In the genomic region with DNA sequence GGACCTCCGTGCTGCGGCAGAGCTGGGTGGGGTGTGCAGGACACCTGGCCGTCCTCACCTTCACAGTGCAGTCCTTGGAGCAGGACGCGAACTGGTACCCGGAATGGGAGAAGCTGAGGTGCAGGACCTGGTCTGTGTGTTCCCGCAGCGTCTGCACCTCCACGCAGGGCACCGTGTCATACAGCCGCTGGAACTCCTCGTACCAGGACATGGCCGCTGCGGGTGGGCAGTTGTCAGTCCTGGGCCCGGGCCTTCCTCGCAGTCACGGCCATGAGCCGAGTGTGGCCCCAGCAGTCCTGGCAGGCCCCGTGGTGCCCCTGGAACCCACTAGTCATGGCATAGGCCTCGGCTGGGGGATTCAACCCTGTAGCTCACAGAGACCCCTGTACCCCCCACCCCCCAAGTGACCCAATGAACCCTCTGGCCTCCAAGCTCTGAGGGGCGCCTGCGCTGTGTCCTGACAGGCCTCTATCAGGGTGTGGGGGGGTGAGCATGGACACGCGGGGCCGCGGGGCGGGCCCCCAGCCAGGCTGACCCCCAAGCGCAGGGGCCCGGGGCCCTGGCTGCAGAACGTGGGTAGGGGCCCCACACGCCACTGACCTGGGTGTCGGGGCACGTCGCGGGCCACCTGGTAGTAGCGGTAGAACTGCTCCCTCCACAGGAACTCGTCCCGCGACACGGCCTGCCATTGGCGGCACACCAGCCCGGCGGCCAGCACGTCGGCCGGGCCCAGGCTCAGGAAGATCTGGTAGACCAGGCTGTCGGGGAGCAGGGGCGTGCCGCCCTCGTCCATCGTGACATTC, we compare ENCODE assay signal across 8 cellular contexts. TPM values are rescaled to one million over a fixed set of nuclear protein-coding genes. Genes with fewer than 3 reads are reported as not detected.
DNase-seq lines count a peak whose midpoint lies in the region; ATAC-seq and TF ChIP-seq lines count a peak whose summit lies in the region.

No MANE protein-coding gene starts in this region.

- H3K27ac ChIP-seq in OCI-LY1 (ENCODE audit: low read depth, low read length, poor library complexity, severe bottlenecking) = no peak overlapping the region
- H3K27ac ChIP-seq in left lung = peak overlapping the region; percentile 83 to 90
- H3K27ac ChIP-seq in subcutaneous abdominal adipose tissue (ENCODE audit: low read depth, low read length) = peak overlapping the region; percentile 77

- peak; percentile 7 for ATAC-seq in HG02571 (IDR thresholded peaks at IDR 0.05; ENCODE audit: unreplicated experiment)
- peak; percentile 8 for ATAC-seq in left lung
- ATAC-seq in GM18858 (IDR thresholded peaks at IDR 0.05; ENCODE audit: unreplicated experiment) = no peak

- no peaks in the 10 kb centered on the region for H3K27me3 Mint-ChIP-seq in MCF 10A (ENCODE audit: insufficient read depth, unreplicated experiment)

- H3K36me3 Mint-ChIP-seq in MCF 10A (ENCODE audit: insufficient read depth, unreplicated experiment) = peaks cover 33% of the 10 kb centered on the region

- H3K4me1 Mint-ChIP-seq in MCF 10A (ENCODE audit: insufficient read depth, unreplicated experiment) = peaks cover 6% of the 10 kb centered on the region

- peak overlapping the region; percentile 70 for H3K4me3 Mint-ChIP-seq in MCF 10A (ENCODE audit: unreplicated experiment)

- CTCF ChIA-PET in MCF 10A (lab: Yijun Ruan, JAX) = interaction anchor here (0.5 to 1.0 kb wide), 8 partner anchors 15 to 364 kb away, joined by 3 to 4 read pairs (median 3); no protein-coding TSS in a partner anchor

- H2AFZ ChIP-seq in OCI-LY1 (ENCODE audit: low read length) = no peak overlapping the region

- H3K9ac ChIP-seq in OCI-LY1 (ENCODE audit: low read length) (peak overlapping the region; percentile 92), subcutaneous abdominal adipose tissue (ENCODE audit: low read length in 5 of 5) (peak overlapping the region; percentile 56 to 87 (median 79))

- peaks cover 14% of the 10 kb centered on the region for H3K4me1 ChIP-seq in OCI-LY1 (ENCODE audit: insufficient read depth, low read length, severe bottlenecking)
- H3K4me1 ChIP-seq in left lung = peaks cover 5 to 35% of the 10 kb centered on the region in 2 donors
- peaks cover 5 to 74% (median 41%) of the 10 kb centered on the region in 5 donors for H3K4me1 ChIP-seq in subcutaneous abdominal adipose tissue (ENCODE audit: control insufficient read depth in 5 of 5, insufficient read depth in 5 of 5, low read length in 5 of 5)

- no peak overlapping the region for H3K27ac Mint-ChIP-seq in MCF 10A (ENCODE audit: low read depth, unreplicated experiment)

- POLR2A ChIA-PET in MCF 10A (lab: Yijun Ruan, JAX) = interaction anchor here (0.6 to 1.7 kb wide), 11 partner anchors 42 to 136 kb away, joined by 3 to 10 read pairs (median 4); partner anchors contain the start of genes EDF1, PAXX and TRAF2

- peaks cover 40% of the 10 kb centered on the region for H3K36me3 ChIP-seq in OCI-LY1 (ENCODE audit: insufficient read depth, low read length)
- peaks cover 0 to 45% of the 10 kb centered on the region in 2 donors for H3K36me3 ChIP-seq in left lung
- H3K36me3 ChIP-seq in subcutaneous abdominal adipose tissue (ENCODE audit: control insufficient read depth in 5 of 5, insufficient read depth in 5 of 5, low read length in 5 of 5) = peaks cover 0 to 43% (median 39%) of the 10 kb centered on the region in 5 donors

- BruUV-seq in MCF 10A (replicated peaks; lab: Mats Ljungman, UMichigan) = no TSS peak

- no peaks in the 10 kb centered on the region for H3K9me3 Mint-ChIP-seq in MCF 10A (ENCODE audit: unreplicated experiment)

- H4K20me1 ChIP-seq in OCI-LY1 (ENCODE audit: insufficient read depth, low read length) = no peaks in the 10 kb centered on the region

- H3K27me3 ChIP-seq in OCI-LY1 (ENCODE audit: insufficient read depth, low read length) = no peaks in the 10 kb centered on the region; the same call in 1 of the 2 replicates
- no peaks in the 10 kb centered on the region for H3K27me3 ChIP-seq in left lung
- H3K27me3 ChIP-seq in subcutaneous abdominal adipose tissue (ENCODE audit: control insufficient read depth in 5 of 5, insufficient read depth in 4 of 5, low read length in 5 of 5) = no peaks in the 10 kb centered on the region

- H3F3A ChIP-seq in OCI-LY1 (ENCODE audit: insufficient read depth, low read length) = 0 out of 2 replicates have a peak, but pooled peaks cover 3% of the 10 kb centered on the region

- intact Hi-C loops in MCF 10A (cut with micrococcal nuclease) (loop anchor here (10.0 kb wide), 1 partner anchor 99 kb away; the partner anchor contains the start of genes AJM1 and PHPT1), left lung (cut with DNase I) (no loop called here)

- H3K4me2 ChIP-seq in OCI-LY1 (ENCODE audit: low read length) = peak overlapping the region; percentile 80

- no peaks in the 10 kb centered on the region for H3K79me2 ChIP-seq in OCI-LY1 (ENCODE audit: insufficient read depth, low read length)

- DNase-seq in NCI-H748 (lab: John Stamatoyannopoulos, UW; ENCODE audit: unreplicated experiment) = peak; percentile 53
- no peak for DNase-seq in NCI-H748 treated with DMSO at 0.1 percent for 48 hours (lab: John Stamatoyannopoulos, UW)
- DNase-seq in MCF 10A (ENCODE audit: unreplicated experiment) = peak; percentile 42
- peak; percentile 47 to 88 for DNase-seq in left lung

- H3K4me3 ChIP-seq in OCI-LY1 (ENCODE audit: low read depth, low read length, poor library complexity, severe bottlenecking) (peak overlapping the region; percentile 91), left lung (peak overlapping the region; percentile 94 to 98), subcutaneous abdominal adipose tissue (ENCODE audit: low read depth in 1 of 5, low read length in 5 of 5) (peak overlapping the region; percentile 35 to 87 (median 77))

- H3K9me2 ChIP-seq in OCI-LY1 (ENCODE audit: low read depth, low read length) = no peaks in the 10 kb centered on the region

- TF ChIP-seq CTCF in OCI-LY1 (IDR thresholded peaks at IDR 0.05; ENCODE audit: low read length) = no peak
- no peak for TF ChIP-seq CTCF in MCF 10A (IDR thresholded peaks at IDR 0.05; ENCODE audit: unreplicated experiment)
- TF ChIP-seq CTCF in left lung (IDR thresholded peaks at IDR 0.05) = no peak

- no peaks in the 10 kb centered on the region for H3K9me3 ChIP-seq in OCI-LY1 (ENCODE audit: low read length)
- H3K9me3 ChIP-seq in left lung = no peaks in the 10 kb centered on the region
- no peaks in the 10 kb centered on the region for H3K9me3 ChIP-seq in subcutaneous abdominal adipose tissue (ENCODE audit: control insufficient read depth in 5 of 5, low read length in 5 of 5)

RNA-seq across cellular contexts. Expression of gene FBXW5, which starts 1.0 kb away (rescaled TPM):
- total RNA-seq in MCF 10A (2022) (88.8 and 100 TPM in 2 replicates), left lung (100 to 1,000 TPM in 1 of 2 donors, 10 to 100 TPM in 1; 98.5 to 111 TPM)

RNA-seq across cellular contexts. Expression of gene C8G, which starts 1.6 kb away (rescaled TPM):
- total RNA-seq in MCF 10A (2022) (1.0 and 1.1 TPM in 2 replicates), left lung (1 to 10 TPM; 1.2 TPM)

RNA-seq across cellular contexts. Expression of gene LCN12, which starts 8.6 kb away (rescaled TPM):
- total RNA-seq in MCF 10A (2022) (0.86 and 1.2 TPM in 2 replicates), left lung (1 to 10 TPM; 2.1 to 4.5 TPM)

RNA-seq across cellular contexts. Expression of gene PTGDS, which starts 33.8 kb away (rescaled TPM):
- 1.1 and 1.8 TPM in 2 replicates for total RNA-seq in MCF 10A (2022)
- total RNA-seq in left lung = 100 to 1,000 TPM; 133 to 137 TPM

RNA-seq across cellular contexts. Expression of gene LCNL1, which starts 39.3 kb away (rescaled TPM):
- total RNA-seq in MCF 10A (2022) = not detected in 2 replicates
- total RNA-seq in left lung = 1 to 10 TPM; 2.0 to 2.3 TPM
